In the genomic region with DNA sequence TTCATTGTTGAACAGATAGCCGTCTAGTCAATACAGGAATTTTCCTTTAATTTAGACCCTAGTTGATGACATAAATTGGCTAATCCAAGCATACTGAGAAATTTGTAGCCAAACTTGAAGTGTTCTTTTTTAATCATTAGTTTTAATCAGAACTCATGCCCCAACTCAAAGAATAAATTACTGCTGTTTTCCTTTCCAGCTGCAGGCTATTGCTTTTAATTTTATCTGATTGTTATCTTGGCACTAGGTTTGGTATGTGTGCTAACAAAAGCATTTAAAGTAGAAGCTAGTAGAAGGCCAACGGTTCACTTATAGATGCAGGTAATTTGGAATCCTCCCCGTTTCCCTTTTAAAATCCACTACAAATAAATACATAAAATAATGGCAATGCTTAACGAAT, we compare ENCODE assay signal across 34 cellular contexts.
DNase-seq lines count a peak whose midpoint lies in the region; ATAC-seq, FAIRE-seq and TF ChIP-seq lines count a peak whose summit lies in the region.
"Had no signal": no experiment of that assay in that cellular context is flagged by ENCODE, and none has a peak within 500 bp of the region (broad histone marks: within the 10 kb centered on the region; RNA-seq: fewer than 3 reads in every experiment).

No MANE protein-coding gene starts in this region.

- no peaks in the 10 kb centered on the region for H3K9me3 Mint-ChIP-seq in GM23338
- H3K9me3 Mint-ChIP-seq: CD4-positive, alpha-beta memory T cell; CD4-positive, alpha-beta T cell; CD8-positive, alpha-beta memory T cell; CD8-positive, alpha-beta T cell had no signal

- peak overlapping the region; percentile 45 for H2AFZ ChIP-seq in GM23338
- H2AFZ ChIP-seq in keratinocyte (ENCODE audit: control insufficient read depth, low read length), result peak overlapping the region; percentile 19

- FAIRE-seq in keratinocyte (lab: Jason Lieb, UNC), result no peak
- FAIRE-seq: A204.1, A549, D721Med had no signal

- no peaks in the 10 kb centered on the region for H3K9me3 ChIP-seq in breast epithelium
- no peaks in the 10 kb centered on the region for H3K9me3 ChIP-seq in keratinocyte (ENCODE audit: control insufficient read depth, low read depth, low read length)
- H3K9me3 ChIP-seq in right lobe of liver, result no peaks in the 10 kb centered on the region
- H3K9me3 ChIP-seq: A549; BE2C; BLaER1; BLaER1 treated with 17β-estradiol and CSF1 and Interleukin-3, amounts not matched to agents 10 nM and 100 nM; Caco-2 had no signal

- H3K79me2 ChIP-seq in GM23338 (replicated peaks; ENCODE audit: insufficient read depth) (no peaks in the 10 kb centered on the region), keratinocyte (ENCODE audit: control insufficient read depth, insufficient read depth, low read length) (no peaks in the 10 kb centered on the region)

- peaks cover 17% of the 10 kb centered on the region for H3K4me1 Mint-ChIP-seq in GM23338
- H3K4me1 Mint-ChIP-seq: CD14-positive monocyte had no signal

- H3K4me2 ChIP-seq in GM23338 (no peak overlapping the region), keratinocyte (ENCODE audit: control insufficient read depth, extremely low read depth, insufficient read depth, low read depth, low read length) (no peak overlapping the region)
- H3K4me2 ChIP-seq: A549; BLaER1; BLaER1 treated with 17β-estradiol and CSF1 and Interleukin-3, amounts not matched to agents 10 nM and 100 nM had no signal

- no peaks in the 10 kb centered on the region for H3K36me3 Mint-ChIP-seq in GM23338 (ENCODE audit: low read depth)
- H3K36me3 Mint-ChIP-seq: CD14-positive monocyte; CD4-positive, alpha-beta memory T cell; CD4-positive, CD25-positive, alpha-beta regulatory T cell; CD8-positive, alpha-beta memory T cell; CD8-positive, alpha-beta T cell had no signal

- H3K27me3 Mint-ChIP-seq in GM23338 (ENCODE audit: insufficient read depth, low read depth, poor library complexity), result no peaks in the 10 kb centered on the region
- H3K27me3 Mint-ChIP-seq: B cell; CD4-positive, alpha-beta memory T cell; CD4-positive, alpha-beta T cell; CD4-positive, CD25-positive, alpha-beta regulatory T cell; CD8-positive, alpha-beta memory T cell had no signal

- in situ Hi-C loops in T47D (cut with HindIII; ENCODE audit: low pct_unique_long_range_greater_than_20kb, low sequenced_read_pairs), result no loop called here

- H3K4me3 Mint-ChIP-seq in GM23338, result no peak overlapping the region
- H3K4me3 Mint-ChIP-seq: B cell; CD14-positive monocyte; CD4-positive, alpha-beta memory T cell; CD4-positive, alpha-beta T cell; CD4-positive, CD25-positive, alpha-beta regulatory T cell; CD8-positive, alpha-beta memory T cell; CD8-positive, alpha-beta T cell had no signal

- peak; percentile 19 to 71 for DNase-seq in T47D (ENCODE audit: low read depth in 1 of 2, low spot score in 1 of 2)
- no peak for DNase-seq in breast epithelium (ENCODE audit: low spot score in 2 of 2)
- no peak for DNase-seq in GM23338 (ENCODE audit: low spot score)
- no peak for DNase-seq in keratinocyte (ENCODE audit: low read depth, low spot score)
- DNase-seq in mucosa of gallbladder (ENCODE audit: low spot score), result no peak
- DNase-seq in right lobe of liver, result no peak
- DNase-seq: 8988T; ACHN; AML-193; BE2C; C1 segment of cervical spinal cord; Caco-2; Calu3; CD4-positive, alpha-beta memory T cell; CD4-positive, alpha-beta T cell; CD4-positive, CD25-positive, alpha-beta regulatory T cell; CD8-positive, alpha-beta memory T cell; CD8-positive, alpha-beta T cell; COR-L47; DMS 273 treated with DMSO at 0.1 percent for 48 hours; DMS153; DMS53; DMS79; DMS79 treated with DMSO at 0.1 percent for 48 hours; DND-41; EL had no signal

- dilution Hi-C loops in keratinocyte (cut with MboI; ENCODE audit: extremely low pct_ligation_motif_present, low sequenced_read_pairs), result no loop called here

- H3F3A ChIP-seq in GM23338 (replicated peaks; ENCODE audit: low read depth), result no peaks in the 10 kb centered on the region

- intact Hi-C loops in breast epithelium (cut with DNase I; ENCODE audit: low total_unique reads) (no loop called here), right lobe of liver (cut with DNase I) (no loop called here)

- no peak for ATAC-seq in GM23338
- ATAC-seq in right lobe of liver, result no peak
- ATAC-seq: A549; CD8-positive, alpha-beta T cell had no signal

- no peak overlapping the region for H3K4me3 ChIP-seq in breast epithelium
- no peak overlapping the region for H3K4me3 ChIP-seq in GM23338
- H3K4me3 ChIP-seq in keratinocyte (ENCODE audit: control insufficient read depth in 2 of 3, extremely low read depth in 1 of 3, insufficient read depth in 2 of 3, low read depth in 1 of 3, low read length in 3 of 3), result no peak overlapping the region
- no peak overlapping the region for H3K4me3 ChIP-seq in right lobe of liver
- H3K4me3 ChIP-seq: A549; BLaER1; BLaER1 treated with 17β-estradiol and CSF1 and Interleukin-3, amounts not matched to agents 10 nM and 100 nM had no signal

- H3K27ac ChIP-seq in breast epithelium (no peak overlapping the region), GM23338 (ENCODE audit: low read depth) (no peak overlapping the region), keratinocyte (ENCODE audit: control insufficient read depth, insufficient read depth, low read length) (no peak overlapping the region), right lobe of liver (no peak overlapping the region)
- H3K27ac ChIP-seq: 22Rv1; A549; BLaER1; BLaER1 treated with 17β-estradiol and CSF1 and Interleukin-3, amounts not matched to agents 10 nM and 100 nM had no signal

- H3K9ac ChIP-seq in keratinocyte (ENCODE audit: control insufficient read depth, extremely low read depth, insufficient read depth, low read length), result no peak overlapping the region
- H3K9ac ChIP-seq: BLaER1; BLaER1 treated with 17β-estradiol and CSF1 and Interleukin-3, amounts not matched to agents 10 nM and 100 nM had no signal

- TF ChIP-seq CTCF in breast epithelium (IDR thresholded peaks at IDR 0.05) (no peak), GM23338 (conservative IDR thresholded peaks at IDR 0.05; ENCODE audit: low read depth in 2 of 2) (no peak), keratinocyte (optimal IDR thresholded peaks at IDR 0.05 in 1 of 3, IDR thresholded peaks at IDR 0.05 in 1 of 3, conservative IDR thresholded peaks at IDR 0.05 in 1 of 3; ENCODE audit: extremely low read depth in 1 of 3, insufficient read depth in 2 of 3, low read length in 3 of 3) (no peak), right lobe of liver (IDR thresholded peaks at IDR 0.05) (no peak)

- H3K27ac Mint-ChIP-seq in GM23338, result no peak overlapping the region
- H3K27ac Mint-ChIP-seq: B cell; CD14-positive monocyte; CD4-positive, alpha-beta memory T cell; CD4-positive, alpha-beta T cell; CD4-positive, CD25-positive, alpha-beta regulatory T cell; CD8-positive, alpha-beta memory T cell; CD8-positive, alpha-beta T cell had no signal

- 56% methylated on average over 4 of the region's 4 CpGs for WGBS in right lobe of liver (ENCODE audit: insufficient coverage, low coverage, low lambda C conversion rate, missing lambda C conversion rate)

- H3K9me2 ChIP-seq in GM23338 (ENCODE audit: insufficient read depth), result 0 out of 2 replicates have a peak, but pooled peaks cover 5% of the 10 kb centered on the region

- H3K4me1 ChIP-seq in breast epithelium (no peaks in the 10 kb centered on the region), GM23338 (ENCODE audit: insufficient read depth) (peaks cover 8% of the 10 kb centered on the region), keratinocyte (ENCODE audit: control insufficient read depth, extremely low read depth, insufficient read depth, low read length) (no peaks in the 10 kb centered on the region), right lobe of liver (no peaks in the 10 kb centered on the region)
- H3K4me1 ChIP-seq: A549, BE2C, BLaER1, Caco-2 had no signal

- no peaks in the 10 kb centered on the region for H3K36me3 ChIP-seq in breast epithelium
- no peaks in the 10 kb centered on the region for H3K36me3 ChIP-seq in GM23338 (ENCODE audit: insufficient read depth)
- no peaks in the 10 kb centered on the region for H3K36me3 ChIP-seq in keratinocyte (ENCODE audit: control insufficient read depth in 2 of 2, extremely low read depth in 1 of 2, insufficient read depth in 2 of 2, low read length in 2 of 2)
- H3K36me3 ChIP-seq in right lobe of liver, result no peaks in the 10 kb centered on the region
- H3K36me3 ChIP-seq: BE2C; BLaER1; BLaER1 treated with 17β-estradiol and CSF1 and Interleukin-3, amounts not matched to agents 10 nM and 100 nM had no signal

- no peaks in the 10 kb centered on the region for H4K20me1 ChIP-seq in GM23338 (replicated peaks; ENCODE audit: insufficient read depth)
- H4K20me1 ChIP-seq in keratinocyte (ENCODE audit: control insufficient read depth, extremely low read depth, insufficient read depth, low read length), result no peaks in the 10 kb centered on the region
- H4K20me1 ChIP-seq: BLaER1; BLaER1 treated with 17β-estradiol and CSF1 and Interleukin-3, amounts not matched to agents 10 nM and 100 nM had no signal

- H3K27me3 ChIP-seq in breast epithelium (no peaks in the 10 kb centered on the region), GM23338 (ENCODE audit: insufficient read depth) (no peaks in the 10 kb centered on the region), keratinocyte (ENCODE audit: control insufficient read depth, extremely low read depth, insufficient read depth, low read length) (no peaks in the 10 kb centered on the region), right lobe of liver (no peaks in the 10 kb centered on the region)
- H3K27me3 ChIP-seq: BE2C; BLaER1; BLaER1 treated with 17β-estradiol and CSF1 and Interleukin-3, amounts not matched to agents 10 nM and 100 nM had no signal

- H3K9me1 ChIP-seq in keratinocyte (ENCODE audit: control insufficient read depth, extremely low read depth, insufficient read depth, low read length), result no peaks in the 10 kb centered on the region

- TF ChIP-seq POLR2A in breast epithelium (IDR thresholded peaks at IDR 0.05) (no peak), right lobe of liver (IDR thresholded peaks at IDR 0.05) (no peak)

TF ChIP-seq in GM23338, 12 proteins besides CTCF, POLR2A, EP300 and RAD21 (continues in another document):
- TF ChIP-seq STAT1 (IDR thresholded peaks at IDR 0.05; ENCODE audit: unreplicated experiment) (no peak), ZNF331 (CRISPR knock-in tag; IDR thresholded peaks at IDR 0.05; ENCODE audit: low read depth) (no peak)
- TF ChIP-seq, protein P1, sequence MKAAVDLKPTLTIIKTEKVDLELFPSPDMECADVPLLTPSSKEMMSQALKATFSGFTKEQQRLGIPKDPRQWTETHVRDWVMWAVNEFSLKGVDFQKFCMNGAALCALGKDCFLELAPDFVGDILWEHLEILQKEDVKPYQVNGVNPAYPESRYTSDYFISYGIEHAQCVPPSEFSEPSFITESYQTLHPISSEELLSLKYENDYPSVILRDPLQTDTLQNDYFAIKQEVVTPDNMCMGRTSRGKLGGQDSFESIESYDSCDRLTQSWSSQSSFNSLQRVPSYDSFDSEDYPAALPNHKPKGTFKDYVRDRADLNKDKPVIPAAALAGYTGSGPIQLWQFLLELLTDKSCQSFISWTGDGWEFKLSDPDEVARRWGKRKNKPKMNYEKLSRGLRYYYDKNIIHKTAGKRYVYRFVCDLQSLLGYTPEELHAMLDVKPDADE (IDR thresholded peaks at IDR 0.05), result no peak

Comparison
In these comparisons a context has a peak if more than half of its experiments do, and no peak if none do; other contexts are left out.
1. DNase-seq: peak in T47D (2 of 2); none in breast epithelium (0 of 2), GM23338 (single experiment), keratinocyte (single experiment), mucosa of gallbladder (single experiment) and right lobe of liver (0 of 3).